32 cellular contexts compared by ENCODE assay signal in genomic region chr16:66689282-66689681, GRCh38.
"Had no signal": no experiment of that assay in that cellular context is flagged by ENCODE, and none has a peak within 500 bp of the region (broad histone marks: within the 10 kb centered on the region; RNA-seq: fewer than 3 reads in every experiment).

No MANE protein-coding gene starts in this region.

- ATAC-seq: activated CD4-positive, CD25-positive, alpha-beta regulatory T cell treated with anti-CD3 and anti-CD28 coated beads, Interleukin-2, amount 50 U/mL, for 24 hours; activated CD8-positive, alpha-beta T cell treated with anti-CD3 and anti-CD28 coated beads for 36 hours; effector memory CD8-positive, alpha-beta T cell; foreskin keratinocyte; gastrocnemius medialis; T-helper 17 cell had no signal

- H3K36me3 ChIP-seq: ascending aorta, breast epithelium, cardiac muscle cell, colonic mucosa, esophagus muscularis mucosa, gastrocnemius medialis, WERI-Rb-1 had no signal

- H3K27me3 ChIP-seq: ascending aorta, breast epithelium, cardiac muscle cell, colonic mucosa, esophagus muscularis mucosa, foreskin keratinocyte, gastrocnemius medialis had no signal

- H3K9me3 Mint-ChIP-seq: activated B cell treated with CpG ODN at 0.5 μM for 24 hours; activated CD8-positive, alpha-beta T cell treated with anti-CD3 and anti-CD28 coated beads for 36 hours; activated naive CD4-positive, alpha-beta T cell treated with anti-CD3 and anti-CD28 coated beads for 36 hours; activated naive CD4-positive, alpha-beta T cell treated with anti-CD3 and anti-CD28 coated beads, Interleukin-2, amount 50 U/mL, for 24 hours; activated naive CD8-positive, alpha-beta T cell treated with anti-CD3 and anti-CD28 coated beads, Interleukin-2, amount 10 ng/mL, durations not matched to agents 7 days and 5 days; activated T-helper 1 cell treated with anti-CD3 and anti-CD28 coated beads, Interleukin-12 subunit alpha, Interleukin-12 subunit beta, Interleukin-2, Interleukin-4 antibody, amounts not matched to agents 30 ng/mL and 10 ng/mL and 1 ng/mL, durations not matched to agents 14 hours and 24 hours and 36 hours; activated T-helper 2 cell treated with anti-CD3 and anti-CD28 coated beads, Interferon-gamma antibody, Interleukin-2, Interleukin-4, amounts not matched to agents 10 μg/mL and 5 μg/mL and 100 μg/mL, durations not matched to agents 14 hours and 24 hours and 36 hours; brain; effector memory CD8-positive, alpha-beta T cell; T-helper 2 cell treated with Interferon-gamma antibody and Interleukin-4, amounts not matched to agents 5 μg/mL and 100 μg/mL, for 36 hours had no signal

- H3K4me3 Mint-ChIP-seq: activated B cell treated with CpG ODN at 0.5 μM for 24 hours; activated CD8-positive, alpha-beta T cell treated with anti-CD3 and anti-CD28 coated beads for 36 hours; activated naive CD4-positive, alpha-beta T cell treated with anti-CD3 and anti-CD28 coated beads for 36 hours; activated naive CD4-positive, alpha-beta T cell treated with anti-CD3 and anti-CD28 coated beads, Interleukin-2, amount 50 U/mL, for 24 hours; activated naive CD8-positive, alpha-beta T cell treated with anti-CD3 and anti-CD28 coated beads, Interleukin-2, amount 10 ng/mL, durations not matched to agents 7 days and 5 days; activated T-helper 1 cell treated with anti-CD3 and anti-CD28 coated beads, Interleukin-12 subunit alpha, Interleukin-12 subunit beta, Interleukin-2, Interleukin-4 antibody, amounts not matched to agents 30 ng/mL and 10 ng/mL and 1 ng/mL, durations not matched to agents 14 hours and 24 hours and 36 hours; brain; effector memory CD8-positive, alpha-beta T cell; T-helper 17 cell; T-helper 2 cell treated with Interferon-gamma antibody and Interleukin-4, amounts not matched to agents 5 μg/mL and 100 μg/mL, for 36 hours had no signal

- H3K27me3 Mint-ChIP-seq: activated CD8-positive, alpha-beta T cell treated with anti-CD3 and anti-CD28 coated beads for 36 hours; effector memory CD8-positive, alpha-beta T cell had no signal

- H3K27ac ChIP-seq: ascending aorta, breast epithelium, cardiac muscle cell, colonic mucosa, esophagus muscularis mucosa, foreskin keratinocyte, gastrocnemius medialis, WERI-Rb-1 had no signal

- H3K4me3 ChIP-seq: ascending aorta, breast epithelium, cardiac muscle cell, colonic mucosa, esophagus muscularis mucosa, gastrocnemius medialis had no signal

- H3K4me1 Mint-ChIP-seq: activated B cell treated with CpG ODN at 0.5 μM for 24 hours; activated naive CD4-positive, alpha-beta T cell treated with anti-CD3 and anti-CD28 coated beads, Interleukin-2, amount 50 U/mL, for 24 hours; activated naive CD8-positive, alpha-beta T cell treated with anti-CD3 and anti-CD28 coated beads, Interleukin-2, amount 10 ng/mL, durations not matched to agents 7 days and 5 days; T-helper 17 cell had no signal

- H3K4me1 ChIP-seq: ascending aorta, breast epithelium, gastrocnemius medialis had no signal

- H3K9me3 ChIP-seq: ascending aorta, breast epithelium, colonic mucosa, esophagus muscularis mucosa, gastrocnemius medialis had no signal

- DNase-seq: activated B cell treated with CpG ODN at 0.5 μM for 24 hours; activated CD4-positive, alpha-beta T cell treated with anti-CD3 and anti-CD28 coated beads for 48 hours; activated CD4-positive, alpha-beta T cell treated with anti-CD3 and anti-CD28 coated beads, Interleukin-2, amount 50 U/mL, for 1 hour; activated CD4-positive, alpha-beta T cell treated with anti-CD3 and anti-CD28 coated beads, Interleukin-2, amount 50 U/mL, for 48 hours; activated CD8-positive, alpha-beta memory T cell treated with anti-CD3 and anti-CD28 coated beads for 24 hours; activated CD8-positive, alpha-beta T cell treated with anti-CD3 and anti-CD28 coated beads for 36 hours; activated effector memory CD4-positive, alpha-beta T cell treated with anti-CD3 and anti-CD28 coated beads, Interleukin-2, amount 50 U/mL, for 16 hours; activated naive CD4-positive, alpha-beta T cell treated with anti-CD3 and anti-CD28 coated beads for 36 hours; activated naive CD8-positive, alpha-beta T cell treated with anti-CD3 and anti-CD28 coated beads, Interleukin-2, amount 10 ng/mL, durations not matched to agents 7 days and 5 days; activated T-cell treated with anti-CD3 and anti-CD28 coated beads, Interleukin-2, amount 50 U/mL, for 1 hour; activated T-cell treated with anti-CD3 and anti-CD28 coated beads, Interleukin-2, amount 50 U/mL, for 48 hours; central memory CD4-positive, alpha-beta T cell; cerebellar nuclear complex; colonic mucosa; effector memory CD8-positive, alpha-beta T cell; erythroblast; foreskin keratinocyte; gastrocnemius medialis; T-helper 1 cell; T-helper 17 cell; T1000; WERI-Rb-1 had no signal

- H3K27ac Mint-ChIP-seq: activated B cell treated with CpG ODN at 0.5 μM for 24 hours; activated CD8-positive, alpha-beta T cell treated with anti-CD3 and anti-CD28 coated beads for 36 hours; activated naive CD4-positive, alpha-beta T cell treated with anti-CD3 and anti-CD28 coated beads for 36 hours; activated naive CD4-positive, alpha-beta T cell treated with anti-CD3 and anti-CD28 coated beads, Interleukin-2, amount 50 U/mL, for 24 hours; activated naive CD8-positive, alpha-beta T cell treated with anti-CD3 and anti-CD28 coated beads, Interleukin-2, amount 10 ng/mL, durations not matched to agents 7 days and 5 days; activated T-helper 1 cell treated with anti-CD3 and anti-CD28 coated beads, Interleukin-12 subunit alpha, Interleukin-12 subunit beta, Interleukin-2, Interleukin-4 antibody, amounts not matched to agents 30 ng/mL and 10 ng/mL and 1 ng/mL, durations not matched to agents 14 hours and 24 hours and 36 hours; activated T-helper 2 cell treated with anti-CD3 and anti-CD28 coated beads, Interferon-gamma antibody, Interleukin-2, Interleukin-4, amounts not matched to agents 10 μg/mL and 5 μg/mL and 100 μg/mL, durations not matched to agents 14 hours and 24 hours and 36 hours; brain; effector memory CD8-positive, alpha-beta T cell; T-helper 17 cell; T-helper 2 cell treated with Interferon-gamma antibody and Interleukin-4, amounts not matched to agents 5 μg/mL and 100 μg/mL, for 36 hours had no signal
